Comparison of ENCODE assay signal across 1 cellular context in genomic region chr1:62783736-62784508, GRCh38.
TF ChIP-seq lines count a peak whose summit lies in the region.

ATG4C (plus strand) TSS chr1:62784132; CDS start chr1:62803787, 19,655 bp downstream.

TF ChIP-seq in HepG2, 621 proteins besides CTCF, POLR2A, EP300 and RAD21 (continued from another document and continues in another):
- peak; percentile 56; the same call in 1 of the 2 replicates for TF ChIP-seq STAT6 (CRISPR knock-in tag; IDR thresholded peaks at IDR 0.05; ENCODE audit: borderline replicate concordance)
- no peak for TF ChIP-seq POLR2AphosphoS2 (IDR thresholded peaks at IDR 0.05; ENCODE audit: low read depth, low read length)
- peak; percentile 49; the same call in 1 of the 2 replicates for TF ChIP-seq MXD3 (CRISPR knock-in tag; IDR thresholded peaks at IDR 0.05)
- no peak for TF ChIP-seq ZBTB40 (IDR thresholded peaks at IDR 0.05)
- peak; percentile 84 for TF ChIP-seq ZBTB40 (CRISPR knock-in tag; IDR thresholded peaks at IDR 0.05)
- TF ChIP-seq IRF9 (CRISPR knock-in tag; IDR thresholded peaks at IDR 0.05; ENCODE audit: borderline replicate concordance): peak; percentile 68
- TF ChIP-seq ZNF546 (CRISPR knock-in tag; conservative IDR thresholded peaks at IDR 0.05): 0 out of 2 replicates have a peak, but pooled peaks have one; percentile 61
- no peak for TF ChIP-seq ZNF33A (CRISPR knock-in tag; IDR thresholded peaks at IDR 0.05; ENCODE audit: borderline replicate concordance)
- no peak for TF ChIP-seq ZNF17 (CRISPR knock-in tag; IDR thresholded peaks at IDR 0.05)
- no peak for TF ChIP-seq ZBTB46 (CRISPR knock-in tag; IDR thresholded peaks at IDR 0.05; ENCODE audit: borderline replicate concordance)
- peak; percentile 49; the same call in 1 of the 2 replicates for TF ChIP-seq ZHX2 (IDR thresholded peaks at IDR 0.05; ENCODE audit: low read depth)
- TF ChIP-seq ZHX2 (CRISPR knock-in tag; IDR thresholded peaks at IDR 0.05; ENCODE audit: borderline replicate concordance): no peak
- peak; percentile 25; the same call in 1 of the 2 replicates for TF ChIP-seq ZNF142 (CRISPR knock-in tag; IDR thresholded peaks at IDR 0.05)
- TF ChIP-seq POLR2G (IDR thresholded peaks at IDR 0.05; ENCODE audit: low read depth, low read length): peak; percentile 92
- TF ChIP-seq NFKBIZ (CRISPR knock-in tag; IDR thresholded peaks at IDR 0.05): no peak; the same call in 1 of the 2 replicates
- peak; percentile 24; the same call in 1 of the 2 replicates for TF ChIP-seq RARA (CRISPR knock-in tag; IDR thresholded peaks at IDR 0.05)
- peak; percentile 85 for TF ChIP-seq SALL2 (CRISPR knock-in tag; IDR thresholded peaks at IDR 0.05)
- no peak for TF ChIP-seq JDP2 (CRISPR knock-in tag; IDR thresholded peaks at IDR 0.05; ENCODE audit: borderline replicate concordance)
- 0 out of 2 replicates have a peak, but pooled peaks have one; percentile 8 for TF ChIP-seq FOXJ3 (CRISPR knock-in tag; IDR thresholded peaks at IDR 0.05; ENCODE audit: borderline replicate concordance)
